In the genomic region with DNA sequence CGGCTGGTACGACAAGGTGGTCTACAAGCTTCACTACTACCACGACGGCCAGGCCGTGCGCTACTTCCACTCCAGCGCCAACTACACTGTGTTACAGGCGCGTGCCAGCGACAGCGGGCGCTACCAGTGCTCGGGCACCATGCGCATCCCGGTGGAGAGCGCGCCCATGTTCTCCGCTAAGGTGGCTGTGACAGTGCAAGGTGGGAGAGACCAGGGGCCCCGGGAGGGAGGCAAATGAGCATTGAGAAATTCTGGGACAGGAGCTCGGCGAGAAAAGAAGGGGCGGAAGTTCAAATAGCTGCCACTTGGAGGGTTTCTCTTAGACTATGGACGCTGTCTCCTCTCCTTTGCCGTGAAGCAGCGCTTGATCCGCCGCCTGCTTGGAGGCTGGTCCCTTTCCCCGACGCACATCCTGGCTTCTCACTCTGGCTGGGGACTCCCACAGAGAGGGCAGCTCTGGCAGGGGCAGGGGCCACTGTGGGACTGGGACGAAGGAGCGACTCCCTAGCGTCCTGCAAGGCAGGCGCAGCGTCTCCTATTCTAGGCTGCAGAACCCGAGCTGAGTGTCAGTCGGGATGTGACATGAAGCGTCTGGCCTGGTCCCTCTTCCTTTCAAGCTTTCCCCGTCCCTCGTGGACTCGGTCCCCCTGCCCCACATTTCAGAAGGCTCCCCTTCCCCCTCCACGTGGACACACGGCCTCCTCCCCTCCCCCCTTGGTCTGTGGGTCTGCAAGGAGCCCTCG, we compare ENCODE assay signal across 8 cellular contexts. TPM values are rescaled to one million over a fixed set of nuclear protein-coding genes. Genes with fewer than 3 reads are reported as not detected.
DNase-seq lines count a peak whose midpoint lies in the region; ATAC-seq and TF ChIP-seq lines count a peak whose summit lies in the region.

No MANE protein-coding gene starts in this region.

- POLR2A ChIA-PET in naive thymus-derived CD8-positive, alpha-beta T cell (lab: Charles Lee) = interaction anchor here (0.6 to 2.7 kb wide), 12 partner anchors 9 to 219 kb away, joined by 3 to 49 read pairs (median 5); partner anchors contain the start of gene DUSP12

- peak overlapping the region; percentile 91 to 99 (median 94) for H3K4me3 Mint-ChIP-seq in naive thymus-derived CD8-positive, alpha-beta T cell

- H3K36me3 Mint-ChIP-seq in naive thymus-derived CD8-positive, alpha-beta T cell = no peaks in the 10 kb centered on the region

- peaks cover 20 to 57% (median 38%) of the 10 kb centered on the region in 4 donors for H3K4me1 Mint-ChIP-seq in naive thymus-derived CD8-positive, alpha-beta T cell

- DNase-seq in NCI-H345 (lab: John Stamatoyannopoulos, UW) (peak; percentile 8), NCI-H345 treated with DMSO at 0.1 percent for 48 hours (lab: John Stamatoyannopoulos, UW; ENCODE audit: unreplicated experiment) (no peak), NT2/D1 (ENCODE audit: low read depth, low spot score) (peak; percentile 36), fibroblast of mammary gland (ENCODE audit: low read depth) (peak; percentile 42), upper lobe of left lung (peak; percentile 56 to 87)
- peak; percentile 62 to 67 for DNase-seq in activated T-cell treated with anti-CD3 and anti-CD28 coated beads, Interleukin-2, amount 50 U/mL, for 48 hours
- DNase-seq in naive thymus-derived CD8-positive, alpha-beta T cell = peak; percentile 5 to 63 (median 36)

- TF ChIP-seq POLR2A in upper lobe of left lung (IDR thresholded peaks at IDR 0.05) = no peak

- peak overlapping the region; percentile 79 to 88 (median 84) for H3K27ac ChIP-seq in upper lobe of left lung

- H3K4me3 ChIP-seq in NT2/D1 (ENCODE audit: insufficient read length, low read depth) = peak overlapping the region; percentile 97
- peak overlapping the region; percentile 72 for H3K4me3 ChIP-seq in fibroblast of mammary gland (ENCODE audit: control insufficient read depth, low read depth, low read length)
- peak overlapping the region; percentile 65 to 84 (median 68) for H3K4me3 ChIP-seq in upper lobe of left lung

- ATAC-seq in HG02884 (IDR thresholded peaks at IDR 0.05; ENCODE audit: unreplicated experiment) (peak; percentile 15), upper lobe of left lung (ENCODE audit: low FRiP score in 2 of 2) (peak; percentile 35 to 53)
- ATAC-seq in naive thymus-derived CD8-positive, alpha-beta T cell = peak; percentile 36 to 45

- TF ChIP-seq CTCF in fibroblast of mammary gland (conservative IDR thresholded peaks at IDR 0.05; ENCODE audit: control insufficient read depth, insufficient read depth, low read depth, low read length) (peak; percentile 38), upper lobe of left lung (IDR thresholded peaks at IDR 0.05) (peak in 4 of 6 experiments; percentile 18 to 58 (median 37))

- no peaks in the 10 kb centered on the region for H3K9me3 ChIP-seq in NT2/D1 (ENCODE audit: insufficient read depth, low read length)
- H3K9me3 ChIP-seq in upper lobe of left lung = no peaks in the 10 kb centered on the region

- H3K36me3 ChIP-seq in NT2/D1 (ENCODE audit: insufficient read depth, insufficient read length, low read length) (no peaks in the 10 kb centered on the region), upper lobe of left lung (no peaks in the 10 kb centered on the region)

- H3K9me3 Mint-ChIP-seq in naive thymus-derived CD8-positive, alpha-beta T cell = no peaks in the 10 kb centered on the region

- TF ChIP-seq EP300 in upper lobe of left lung (IDR thresholded peaks at IDR 0.05) = no peak

- 1% methylated on average over 24 to 42 of the region's 43 CpGs for WGBS in upper lobe of left lung, 2 donors

- H3K9ac ChIP-seq in NT2/D1 (ENCODE audit: insufficient read length, low read depth) = peak overlapping the region; percentile 95

- H3K4me1 ChIP-seq in NT2/D1 (ENCODE audit: insufficient read depth, insufficient read length) = peaks cover 6% of the 10 kb centered on the region
- H3K4me1 ChIP-seq in upper lobe of left lung = peaks cover 10 to 22% (median 16%) of the 10 kb centered on the region in 4 donors

- peak overlapping the region; percentile 58 to 93 (median 88) for H3K27ac Mint-ChIP-seq in naive thymus-derived CD8-positive, alpha-beta T cell

- H3K27me3 ChIP-seq in NT2/D1 (ENCODE audit: insufficient read depth, insufficient read length) (peaks cover 58% of the 10 kb centered on the region), upper lobe of left lung (no peaks in the 10 kb centered on the region)

- peaks cover 0 to 5% (median 0%) of the 10 kb centered on the region in 5 donors for H3K27me3 Mint-ChIP-seq in naive thymus-derived CD8-positive, alpha-beta T cell

RNA-seq across cellular contexts. Expression of gene FCRLB, which starts 4.7 kb away (rescaled TPM):
- total RNA-seq in naive thymus-derived CD8-positive, alpha-beta T cell = 1 to 10 TPM; 1.1 to 1.2 TPM
- 1 to 10 TPM in 1 of 3 donors, under 1 TPM in 2; 0.77 to 2.1 (median 0.98) TPM for polyA plus RNA-seq in naive thymus-derived CD8-positive, alpha-beta T cell
- total RNA-seq in upper lobe of left lung = 1 to 10 TPM in 3 of 6 donors, not detected in 3; 1.4 to 2.1 (median 1.7) TPM

RNA-seq across cellular contexts. Expression of gene FCRLA, which starts 19.0 kb away (rescaled TPM):
- total RNA-seq in naive thymus-derived CD8-positive, alpha-beta T cell = 1 to 10 TPM; 5.0 to 6.4 TPM
- under 1 TPM in 2 of 3 donors, not detected in 1; 0.56 to 0.95 TPM for polyA plus RNA-seq in naive thymus-derived CD8-positive, alpha-beta T cell
- 1 to 10 TPM in 2 of 6 donors, under 1 TPM in 1, not detected in 3; 0.52 to 1.2 (median 1.0) TPM for total RNA-seq in upper lobe of left lung

RNA-seq across cellular contexts. Expression of gene DUSP12, which starts 23.5 kb away (rescaled TPM):
- total RNA-seq in naive thymus-derived CD8-positive, alpha-beta T cell = 10 to 100 TPM; 38.4 to 39.4 TPM
- 10 to 100 TPM; 62.7 to 73.1 (median 71.1) TPM for polyA plus RNA-seq in naive thymus-derived CD8-positive, alpha-beta T cell
- 10 to 100 TPM in 5 of 6 donors, 1 to 10 TPM in 1; 4.6 to 29.0 (median 15.9) TPM for total RNA-seq in upper lobe of left lung

RNA-seq across cellular contexts. Expression of gene ATF6, which starts 40.1 kb away (rescaled TPM):
- 10 to 100 TPM; 23.5 to 24.3 TPM for total RNA-seq in naive thymus-derived CD8-positive, alpha-beta T cell
- 10 to 100 TPM; 15.8 to 17.6 (median 16.3) TPM for polyA plus RNA-seq in naive thymus-derived CD8-positive, alpha-beta T cell
- total RNA-seq in upper lobe of left lung = 10 to 100 TPM; 14.2 to 36.7 (median 27.0) TPM
